1 cellular context compared by ENCODE assay signal in the genomic region with DNA sequence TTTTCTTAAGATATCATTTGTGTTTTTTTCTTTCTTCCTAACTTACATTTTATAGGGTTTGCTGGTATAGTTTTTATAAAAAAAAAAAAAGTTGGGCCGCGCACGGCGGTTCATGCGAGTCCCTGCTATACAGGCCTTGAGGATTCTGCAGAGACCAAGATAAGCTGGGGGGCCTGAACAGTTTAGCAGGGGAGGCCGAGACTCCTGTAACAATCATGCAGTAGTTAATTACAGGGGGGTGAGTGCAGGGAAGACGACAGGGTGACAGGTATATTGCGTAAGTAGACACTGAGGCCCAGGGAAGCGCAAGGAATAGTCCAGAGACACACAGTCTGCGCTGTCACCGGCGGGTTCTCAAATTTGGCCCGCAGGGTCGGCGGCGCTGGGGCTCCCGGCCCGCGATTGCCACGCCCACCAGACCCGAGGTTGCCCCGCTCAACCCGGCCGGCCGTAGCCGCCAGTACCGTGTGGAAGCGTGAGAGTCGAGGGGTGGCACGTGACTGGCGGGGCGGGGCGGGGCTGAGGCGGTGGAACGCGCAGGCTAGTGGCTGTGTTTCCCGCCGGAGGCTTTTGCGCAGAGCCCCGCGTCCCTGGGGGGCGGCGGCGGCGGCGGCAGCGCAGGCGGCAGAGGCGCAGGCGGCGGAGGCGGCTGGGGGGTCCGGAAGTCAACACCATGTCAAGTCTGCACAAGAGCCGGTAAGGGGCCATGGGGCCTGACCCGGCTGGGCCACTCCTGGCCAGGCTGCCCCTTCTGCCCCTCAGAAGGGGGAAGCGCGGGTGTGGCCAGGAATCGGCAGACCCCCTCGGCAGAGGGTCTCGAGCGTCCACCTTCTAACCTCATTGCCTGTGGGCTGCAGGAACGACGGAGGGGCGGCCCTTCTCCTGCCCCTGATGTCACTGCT.
A peak's percentile ranks its signal among the peaks of the same experiment; 100 is the strongest.
TF ChIP-seq lines count a peak whose summit lies in the region.

A gene with protein sequence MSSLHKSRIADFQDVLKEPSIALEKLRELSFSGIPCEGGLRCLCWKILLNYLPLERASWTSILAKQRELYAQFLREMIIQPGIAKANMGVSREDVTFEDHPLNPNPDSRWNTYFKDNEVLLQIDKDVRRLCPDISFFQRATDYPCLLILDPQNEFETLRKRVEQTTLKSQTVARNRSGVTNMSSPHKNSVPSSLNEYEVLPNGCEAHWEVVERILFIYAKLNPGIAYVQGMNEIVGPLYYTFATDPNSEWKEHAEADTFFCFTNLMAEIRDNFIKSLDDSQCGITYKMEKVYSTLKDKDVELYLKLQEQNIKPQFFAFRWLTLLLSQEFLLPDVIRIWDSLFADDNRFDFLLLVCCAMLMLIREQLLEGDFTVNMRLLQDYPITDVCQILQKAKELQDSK (plus strand): TSS at position 573 of the 902 bp plus-strand sequence. CDS start 101 bp downstream, at position 674.

TF ChIP-seq in GM12878, 131 proteins besides CTCF, POLR2A, EP300 and RAD21 (continued from another document and continues in another):
- TF ChIP-seq, protein P1, sequence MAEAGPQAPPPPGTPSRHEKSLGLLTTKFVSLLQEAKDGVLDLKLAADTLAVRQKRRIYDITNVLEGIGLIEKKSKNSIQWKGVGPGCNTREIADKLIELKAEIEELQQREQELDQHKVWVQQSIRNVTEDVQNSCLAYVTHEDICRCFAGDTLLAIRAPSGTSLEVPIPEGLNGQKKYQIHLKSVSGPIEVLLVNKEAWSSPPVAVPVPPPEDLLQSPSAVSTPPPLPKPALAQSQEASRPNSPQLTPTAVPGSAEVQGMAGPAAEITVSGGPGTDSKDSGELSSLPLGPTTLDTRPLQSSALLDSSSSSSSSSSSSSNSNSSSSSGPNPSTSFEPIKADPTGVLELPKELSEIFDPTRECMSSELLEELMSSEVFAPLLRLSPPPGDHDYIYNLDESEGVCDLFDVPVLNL (IDR thresholded peaks at IDR 0.05; ENCODE audit: low read depth, low read length), result 0 out of 2 replicates have a peak, but pooled peaks have one; percentile 11
- no peak for TF ChIP-seq STAT3 (IDR thresholded peaks at IDR 0.05; ENCODE audit: low read depth, low read length)
- TF ChIP-seq, protein P2, sequence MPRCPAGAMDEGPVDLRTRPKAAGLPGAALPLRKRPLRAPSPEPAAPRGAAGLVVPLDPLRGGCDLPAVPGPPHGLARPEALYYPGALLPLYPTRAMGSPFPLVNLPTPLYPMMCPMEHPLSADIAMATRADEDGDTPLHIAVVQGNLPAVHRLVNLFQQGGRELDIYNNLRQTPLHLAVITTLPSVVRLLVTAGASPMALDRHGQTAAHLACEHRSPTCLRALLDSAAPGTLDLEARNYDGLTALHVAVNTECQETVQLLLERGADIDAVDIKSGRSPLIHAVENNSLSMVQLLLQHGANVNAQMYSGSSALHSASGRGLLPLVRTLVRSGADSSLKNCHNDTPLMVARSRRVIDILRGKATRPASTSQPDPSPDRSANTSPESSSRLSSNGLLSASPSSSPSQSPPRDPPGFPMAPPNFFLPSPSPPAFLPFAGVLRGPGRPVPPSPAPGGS (IDR thresholded peaks at IDR 0.05; ENCODE audit: borderline replicate concordance, insufficient read depth, low read depth, low read length, poor library complexity, severe bottlenecking), result no peak
- TF ChIP-seq SREBF1 (IDR thresholded peaks at IDR 0.05; ENCODE audit: low read length), result no peak
- TF ChIP-seq SIN3A (IDR thresholded peaks at IDR 0.05; ENCODE audit: low read depth, low read length), result peak; percentile 84; the same call in 1 of the 2 replicates
- no peak for TF ChIP-seq HDAC2 (IDR thresholded peaks at IDR 0.05)
- TF ChIP-seq ZNF207 (IDR thresholded peaks at IDR 0.05; ENCODE audit: borderline replicate concordance), result peak; percentile 66; the same call in 1 of the 2 replicates
- no peak for TF ChIP-seq RFX5 (IDR thresholded peaks at IDR 0.05; ENCODE audit: low read depth, low read length)
- TF ChIP-seq GATAD2B (conservative IDR thresholded peaks at IDR 0.05; ENCODE audit: low read depth), result peak; percentile 83; the same call in 1 of the 2 replicates
- TF ChIP-seq CHD2 (IDR thresholded peaks at IDR 0.05; ENCODE audit: borderline replicate concordance, low read depth, low read length), result peak; percentile 79
- no peak for TF ChIP-seq RCOR1 (conservative IDR thresholded peaks at IDR 0.05; ENCODE audit: low read depth, low read length)
- TF ChIP-seq BACH1 (IDR thresholded peaks at IDR 0.05; ENCODE audit: borderline replicate concordance), result peak; percentile 83
- 0 out of 2 replicates have a peak, but pooled peaks have one; percentile 63 for TF ChIP-seq ZSCAN29 (IDR thresholded peaks at IDR 0.05)
- TF ChIP-seq SUZ12 (IDR thresholded peaks at IDR 0.05; ENCODE audit: unreplicated experiment), result no peak
- TF ChIP-seq BRCA1 (IDR thresholded peaks at IDR 0.05; ENCODE audit: low read depth, low read length), result no peak
- no peak for TF ChIP-seq EED (IDR thresholded peaks at IDR 0.05; ENCODE audit: low read depth)
- TF ChIP-seq BMI1 (IDR thresholded peaks at IDR 0.05; ENCODE audit: borderline replicate concordance), result no peak
- TF ChIP-seq ZZZ3 (IDR thresholded peaks at IDR 0.05; ENCODE audit: control insufficient read depth, insufficient read length, low read depth), result no peak
- TF ChIP-seq SMARCA5 (IDR thresholded peaks at IDR 0.05), result no peak; the same call in none of the 2 replicates
- TF ChIP-seq, protein P3, sequence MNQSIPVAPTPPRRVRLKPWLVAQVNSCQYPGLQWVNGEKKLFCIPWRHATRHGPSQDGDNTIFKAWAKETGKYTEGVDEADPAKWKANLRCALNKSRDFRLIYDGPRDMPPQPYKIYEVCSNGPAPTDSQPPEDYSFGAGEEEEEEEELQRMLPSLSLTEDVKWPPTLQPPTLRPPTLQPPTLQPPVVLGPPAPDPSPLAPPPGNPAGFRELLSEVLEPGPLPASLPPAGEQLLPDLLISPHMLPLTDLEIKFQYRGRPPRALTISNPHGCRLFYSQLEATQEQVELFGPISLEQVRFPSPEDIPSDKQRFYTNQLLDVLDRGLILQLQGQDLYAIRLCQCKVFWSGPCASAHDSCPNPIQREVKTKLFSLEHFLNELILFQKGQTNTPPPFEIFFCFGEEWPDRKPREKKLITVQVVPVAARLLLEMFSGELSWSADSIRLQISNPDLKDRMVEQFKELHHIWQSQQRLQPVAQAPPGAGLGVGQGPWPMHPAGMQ (IDR thresholded peaks at IDR 0.05; ENCODE audit: borderline replicate concordance), result no peak
- 0 out of 2 replicates have a peak, but pooled peaks have one; percentile 64 for TF ChIP-seq TCF3 (IDR thresholded peaks at IDR 0.05; ENCODE audit: borderline replicate concordance, insufficient read depth, low read depth, low read length)
- TF ChIP-seq DPF2 (IDR thresholded peaks at IDR 0.05), result peak; percentile 74; the same call in 1 of the 2 replicates
- TF ChIP-seq STAT1 (conservative IDR thresholded peaks at IDR 0.05), result no peak
- peak; percentile 66 for TF ChIP-seq NR2C1 (IDR thresholded peaks at IDR 0.05)
- TF ChIP-seq MTA2 (IDR thresholded peaks at IDR 0.05; ENCODE audit: low read depth), result no peak
- TF ChIP-seq IKZF1 (conservative IDR thresholded peaks at IDR 0.05), result peak; percentile 83
- peak; percentile 97 to 99 for TF ChIP-seq BHLHE40 (IDR thresholded peaks at IDR 0.05; ENCODE audit: borderline replicate concordance in 1 of 2, low read depth in 2 of 2, low read length in 1 of 2)
- peak; percentile 73 for TF ChIP-seq POLR2AphosphoS5 (IDR thresholded peaks at IDR 0.05; ENCODE audit: low read length)
- TF ChIP-seq, protein P4, sequence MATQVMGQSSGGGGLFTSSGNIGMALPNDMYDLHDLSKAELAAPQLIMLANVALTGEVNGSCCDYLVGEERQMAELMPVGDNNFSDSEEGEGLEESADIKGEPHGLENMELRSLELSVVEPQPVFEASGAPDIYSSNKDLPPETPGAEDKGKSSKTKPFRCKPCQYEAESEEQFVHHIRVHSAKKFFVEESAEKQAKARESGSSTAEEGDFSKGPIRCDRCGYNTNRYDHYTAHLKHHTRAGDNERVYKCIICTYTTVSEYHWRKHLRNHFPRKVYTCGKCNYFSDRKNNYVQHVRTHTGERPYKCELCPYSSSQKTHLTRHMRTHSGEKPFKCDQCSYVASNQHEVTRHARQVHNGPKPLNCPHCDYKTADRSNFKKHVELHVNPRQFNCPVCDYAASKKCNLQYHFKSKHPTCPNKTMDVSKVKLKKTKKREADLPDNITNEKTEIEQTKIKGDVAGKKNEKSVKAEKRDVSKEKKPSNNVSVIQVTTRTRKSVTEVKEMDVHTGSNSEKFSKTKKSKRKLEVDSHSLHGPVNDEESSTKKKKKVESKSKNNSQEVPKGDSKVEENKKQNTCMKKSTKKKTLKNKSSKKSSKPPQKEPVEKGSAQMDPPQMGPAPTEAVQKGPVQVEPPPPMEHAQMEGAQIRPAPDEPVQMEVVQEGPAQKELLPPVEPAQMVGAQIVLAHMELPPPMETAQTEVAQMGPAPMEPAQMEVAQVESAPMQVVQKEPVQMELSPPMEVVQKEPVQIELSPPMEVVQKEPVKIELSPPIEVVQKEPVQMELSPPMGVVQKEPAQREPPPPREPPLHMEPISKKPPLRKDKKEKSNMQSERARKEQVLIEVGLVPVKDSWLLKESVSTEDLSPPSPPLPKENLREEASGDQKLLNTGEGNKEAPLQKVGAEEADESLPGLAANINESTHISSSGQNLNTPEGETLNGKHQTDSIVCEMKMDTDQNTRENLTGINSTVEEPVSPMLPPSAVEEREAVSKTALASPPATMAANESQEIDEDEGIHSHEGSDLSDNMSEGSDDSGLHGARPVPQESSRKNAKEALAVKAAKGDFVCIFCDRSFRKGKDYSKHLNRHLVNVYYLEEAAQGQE (IDR thresholded peaks at IDR 0.05; ENCODE audit: low read depth, low read length), result no peak
- no peak for TF ChIP-seq SMAD5 (IDR thresholded peaks at IDR 0.05; ENCODE audit: low read depth)
- TF ChIP-seq JUND (IDR thresholded peaks at IDR 0.05; ENCODE audit: low read depth, low read length), result no peak
- TF ChIP-seq RBBP5 (conservative IDR thresholded peaks at IDR 0.05), result no peak
- TF ChIP-seq NFIC (IDR thresholded peaks at IDR 0.05; ENCODE audit: low read depth, low read length), result no peak
- TF ChIP-seq RUNX3 (IDR thresholded peaks at IDR 0.05; ENCODE audit: low read length), result no peak; the same call in 1 of the 2 replicates
- TF ChIP-seq SP1 (IDR thresholded peaks at IDR 0.05; ENCODE audit: low read depth, low read length), result peak; percentile 43
- TF ChIP-seq, protein P5, sequence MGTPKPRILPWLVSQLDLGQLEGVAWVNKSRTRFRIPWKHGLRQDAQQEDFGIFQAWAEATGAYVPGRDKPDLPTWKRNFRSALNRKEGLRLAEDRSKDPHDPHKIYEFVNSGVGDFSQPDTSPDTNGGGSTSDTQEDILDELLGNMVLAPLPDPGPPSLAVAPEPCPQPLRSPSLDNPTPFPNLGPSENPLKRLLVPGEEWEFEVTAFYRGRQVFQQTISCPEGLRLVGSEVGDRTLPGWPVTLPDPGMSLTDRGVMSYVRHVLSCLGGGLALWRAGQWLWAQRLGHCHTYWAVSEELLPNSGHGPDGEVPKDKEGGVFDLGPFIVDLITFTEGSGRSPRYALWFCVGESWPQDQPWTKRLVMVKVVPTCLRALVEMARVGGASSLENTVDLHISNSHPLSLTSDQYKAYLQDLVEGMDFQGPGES (IDR thresholded peaks at IDR 0.05), result no peak
- no peak for TF ChIP-seq SPI1 (IDR thresholded peaks at IDR 0.05; ENCODE audit: borderline replicate concordance, insufficient read depth, low read depth, low read length)
- no peak for TF ChIP-seq CHD1 (IDR thresholded peaks at IDR 0.05; ENCODE audit: low read depth, low read length)
- no peak for TF ChIP-seq MYC (IDR thresholded peaks at IDR 0.05; ENCODE audit: insufficient read depth, insufficient read length, insufficient replicate concordance, low read length, severe bottlenecking)
- no peak for TF ChIP-seq MTA3 (IDR thresholded peaks at IDR 0.05; ENCODE audit: borderline replicate concordance, low read length)
- peak; percentile 23 to 95 for TF ChIP-seq EGR1 (IDR thresholded peaks at IDR 0.05; ENCODE audit: borderline replicate concordance in 1 of 2, low read depth in 2 of 2, low read length in 2 of 2)
- TF ChIP-seq, protein P6, sequence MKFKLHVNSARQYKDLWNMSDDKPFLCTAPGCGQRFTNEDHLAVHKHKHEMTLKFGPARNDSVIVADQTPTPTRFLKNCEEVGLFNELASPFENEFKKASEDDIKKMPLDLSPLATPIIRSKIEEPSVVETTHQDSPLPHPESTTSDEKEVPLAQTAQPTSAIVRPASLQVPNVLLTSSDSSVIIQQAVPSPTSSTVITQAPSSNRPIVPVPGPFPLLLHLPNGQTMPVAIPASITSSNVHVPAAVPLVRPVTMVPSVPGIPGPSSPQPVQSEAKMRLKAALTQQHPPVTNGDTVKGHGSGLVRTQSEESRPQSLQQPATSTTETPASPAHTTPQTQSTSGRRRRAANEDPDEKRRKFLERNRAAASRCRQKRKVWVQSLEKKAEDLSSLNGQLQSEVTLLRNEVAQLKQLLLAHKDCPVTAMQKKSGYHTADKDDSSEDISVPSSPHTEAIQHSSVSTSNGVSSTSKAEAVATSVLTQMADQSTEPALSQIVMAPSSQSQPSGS (IDR thresholded peaks at IDR 0.05; ENCODE audit: low read length), result no peak
- TF ChIP-seq, protein P7, sequence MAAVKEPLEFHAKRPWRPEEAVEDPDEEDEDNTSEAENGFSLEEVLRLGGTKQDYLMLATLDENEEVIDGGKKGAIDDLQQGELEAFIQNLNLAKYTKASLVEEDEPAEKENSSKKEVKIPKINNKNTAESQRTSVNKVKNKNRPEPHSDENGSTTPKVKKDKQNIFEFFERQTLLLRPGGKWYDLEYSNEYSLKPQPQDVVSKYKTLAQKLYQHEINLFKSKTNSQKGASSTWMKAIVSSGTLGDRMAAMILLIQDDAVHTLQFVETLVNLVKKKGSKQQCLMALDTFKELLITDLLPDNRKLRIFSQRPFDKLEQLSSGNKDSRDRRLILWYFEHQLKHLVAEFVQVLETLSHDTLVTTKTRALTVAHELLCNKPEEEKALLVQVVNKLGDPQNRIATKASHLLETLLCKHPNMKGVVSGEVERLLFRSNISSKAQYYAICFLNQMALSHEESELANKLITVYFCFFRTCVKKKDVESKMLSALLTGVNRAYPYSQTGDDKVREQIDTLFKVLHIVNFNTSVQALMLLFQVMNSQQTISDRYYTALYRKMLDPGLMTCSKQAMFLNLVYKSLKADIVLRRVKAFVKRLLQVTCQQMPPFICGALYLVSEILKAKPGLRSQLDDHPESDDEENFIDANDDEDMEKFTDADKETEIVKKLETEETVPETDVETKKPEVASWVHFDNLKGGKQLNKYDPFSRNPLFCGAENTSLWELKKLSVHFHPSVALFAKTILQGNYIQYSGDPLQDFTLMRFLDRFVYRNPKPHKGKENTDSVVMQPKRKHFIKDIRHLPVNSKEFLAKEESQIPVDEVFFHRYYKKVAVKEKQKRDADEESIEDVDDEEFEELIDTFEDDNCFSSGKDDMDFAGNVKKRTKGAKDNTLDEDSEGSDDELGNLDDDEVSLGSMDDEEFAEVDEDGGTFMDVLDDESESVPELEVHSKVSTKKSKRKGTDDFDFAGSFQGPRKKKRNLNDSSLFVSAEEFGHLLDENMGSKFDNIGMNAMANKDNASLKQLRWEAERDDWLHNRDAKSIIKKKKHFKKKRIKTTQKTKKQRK (IDR thresholded peaks at IDR 0.05; ENCODE audit: low read depth, low read length), result no peak
- TF ChIP-seq ZNF274 (IDR thresholded peaks at IDR 0.05; ENCODE audit: insufficient read depth, insufficient read length), result no peak
